ENCODE assay signal across 22 cellular contexts in genomic region chr6:169849396-169849795, GRCh38.
"Had no signal": no experiment of that assay in that cellular context is flagged by ENCODE, and none has a peak within 500 bp of the region (broad histone marks: within the 10 kb centered on the region; RNA-seq: fewer than 3 reads in every experiment).

No MANE protein-coding gene starts in this region.

- H3K9me3 Mint-ChIP-seq: activated naive CD4-positive, alpha-beta T cell treated with anti-CD3 and anti-CD28 coated beads, Interleukin-2, amount 50 U/mL, for 24 hours; nephron progenitor cell had no signal

- H3K9me3 ChIP-seq: adrenal gland, esophagus squamous epithelium, prostate gland, right atrium auricular region, testis, upper lobe of left lung had no signal

- H3K27ac ChIP-seq: adrenal gland, esophagus squamous epithelium, prostate gland, right atrium auricular region, skin epidermis, testis had no signal

- FAIRE-seq: bronchial epithelial cell had no signal

- H3K4me3 ChIP-seq: adrenal gland, esophagus squamous epithelium, prostate gland, right atrium auricular region, skin epidermis, testis, upper lobe of left lung had no signal

- H3K4me3 Mint-ChIP-seq: activated CD4-positive, alpha-beta T cell treated with anti-CD3 and anti-CD28 coated beads, Interleukin-2, amount 10 ng/mL, durations not matched to agents 7 days and 5 days; activated CD8-positive, alpha-beta T cell treated with anti-CD3 and anti-CD28 coated beads, Interleukin-2, amount 10 ng/mL, durations not matched to agents 7 days and 5 days; activated naive CD4-positive, alpha-beta T cell treated with anti-CD3 and anti-CD28 coated beads, Interleukin-2, amount 50 U/mL, for 24 hours; activated T-cell treated with anti-CD3 and anti-CD28 coated beads, Interleukin-2, amount 50 U/mL, for 72 hours; dendritic cell treated with granulocyte-macrophage colony-stimulating factor and Interleukin-4, amounts not matched to agents 40 ng/mL and 50 ng/mL, for 4 days; nephron progenitor cell had no signal

- ATAC-seq: activated CD4-positive, CD25-positive, alpha-beta regulatory T cell treated with anti-CD3 and anti-CD28 coated beads, Interleukin-2, amount 50 U/mL, for 24 hours; activated CD8-positive, alpha-beta T cell treated with anti-CD3 and anti-CD28 coated beads, Interleukin-2, amount 10 ng/mL, durations not matched to agents 7 days and 5 days; activated T-cell treated with anti-CD3 and anti-CD28 coated beads, Interleukin-2, amount 50 U/mL, for 72 hours; left cardiac atrium had no signal

- H3K27me3 ChIP-seq: adrenal gland, right atrium auricular region, testis, upper lobe of left lung had no signal

- H3K27ac Mint-ChIP-seq: activated CD4-positive, alpha-beta T cell treated with anti-CD3 and anti-CD28 coated beads, Interleukin-2, amount 10 ng/mL, durations not matched to agents 7 days and 5 days; activated CD8-positive, alpha-beta T cell treated with anti-CD3 and anti-CD28 coated beads, Interleukin-2, amount 10 ng/mL, durations not matched to agents 7 days and 5 days; activated naive CD4-positive, alpha-beta T cell treated with anti-CD3 and anti-CD28 coated beads, Interleukin-2, amount 50 U/mL, for 24 hours; activated T-cell treated with anti-CD3 and anti-CD28 coated beads, Interleukin-2, amount 50 U/mL, for 72 hours; dendritic cell treated with granulocyte-macrophage colony-stimulating factor and Interleukin-4, amounts not matched to agents 40 ng/mL and 50 ng/mL, for 4 days had no signal

- H3K27me3 Mint-ChIP-seq: activated CD4-positive, alpha-beta T cell treated with anti-CD3 and anti-CD28 coated beads, Interleukin-2, amount 10 ng/mL, durations not matched to agents 7 days and 5 days; dendritic cell treated with granulocyte-macrophage colony-stimulating factor and Interleukin-4, amounts not matched to agents 40 ng/mL and 50 ng/mL, for 4 days had no signal

- H3K4me1 ChIP-seq: adrenal gland, prostate gland, right atrium auricular region, testis had no signal

- H3K36me3 Mint-ChIP-seq: activated naive CD4-positive, alpha-beta T cell treated with anti-CD3 and anti-CD28 coated beads, Interleukin-2, amount 50 U/mL, for 24 hours had no signal

- H3K36me3 ChIP-seq: adrenal gland, esophagus squamous epithelium, prostate gland, right atrium auricular region, upper lobe of left lung had no signal

- DNase-seq: activated CD4-positive, alpha-beta T cell treated with anti-CD3 and anti-CD28 coated beads, Interleukin-2, amount 10 ng/mL, durations not matched to agents 7 days and 5 days; activated CD8-positive, alpha-beta T cell treated with anti-CD3 and anti-CD28 coated beads, Interleukin-2, amount 10 ng/mL, durations not matched to agents 7 days and 5 days; activated T-cell treated with anti-CD3 and anti-CD28 coated beads, Interleukin-2, amount 50 U/mL, for 72 hours; effector memory CD4-positive, alpha-beta T cell; esophagus squamous epithelium; left cardiac atrium; nephron progenitor cell; occipital lobe; stimulated activated CD4-positive, alpha-beta T cell treated with anti-CD3 and anti-CD28 coated beads, Interleukin-15, amount 100 ng/mL, for 24 hours; stimulated activated CD4-positive, alpha-beta T cell treated with anti-CD3 and anti-CD28 coated beads, Interleukin-2, amount 100 ng/mL, for 48 hours; T-helper 1 cell; T-helper 9 cell; testis had no signal

- H3K4me1 Mint-ChIP-seq: activated CD4-positive, alpha-beta T cell treated with anti-CD3 and anti-CD28 coated beads, Interleukin-2, amount 10 ng/mL, durations not matched to agents 7 days and 5 days; activated naive CD4-positive, alpha-beta T cell treated with anti-CD3 and anti-CD28 coated beads, Interleukin-2, amount 50 U/mL, for 24 hours had no signal
